1 cellular context compared by ENCODE assay signal in the genomic region with DNA sequence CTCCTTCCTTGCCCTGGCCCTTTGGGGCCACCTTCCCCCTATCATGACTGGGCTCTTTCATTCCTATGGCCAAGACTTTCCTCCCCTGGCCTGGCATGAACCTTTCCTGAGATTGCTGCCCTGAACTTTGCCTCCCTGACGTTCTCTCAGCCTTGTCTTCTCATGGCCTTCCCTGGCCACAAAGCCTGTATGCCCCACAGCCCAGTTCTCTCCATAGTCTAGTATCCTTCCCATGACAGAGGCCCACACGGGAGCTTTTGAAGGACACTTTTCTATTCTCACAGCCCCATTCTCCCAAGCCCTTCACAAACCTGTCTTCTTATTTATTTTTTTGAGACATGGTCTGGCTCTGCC.
TF ChIP-seq lines count a peak whose summit lies in the region.

No MANE protein-coding gene starts in this region.

TF ChIP-seq in H1, 55 proteins besides CTCF, POLR2A, EP300 and RAD21:
- TF ChIP-seq, protein P1, sequence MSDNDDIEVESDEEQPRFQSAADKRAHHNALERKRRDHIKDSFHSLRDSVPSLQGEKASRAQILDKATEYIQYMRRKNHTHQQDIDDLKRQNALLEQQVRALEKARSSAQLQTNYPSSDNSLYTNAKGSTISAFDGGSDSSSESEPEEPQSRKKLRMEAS (IDR thresholded peaks at IDR 0.05): no peak
- no peak for TF ChIP-seq CTBP2 (IDR thresholded peaks at IDR 0.05; ENCODE audit: borderline replicate concordance, insufficient read depth, insufficient read length, low read length)
